Comparison of ENCODE assay signal across 18 cellular contexts in the genomic region with DNA sequence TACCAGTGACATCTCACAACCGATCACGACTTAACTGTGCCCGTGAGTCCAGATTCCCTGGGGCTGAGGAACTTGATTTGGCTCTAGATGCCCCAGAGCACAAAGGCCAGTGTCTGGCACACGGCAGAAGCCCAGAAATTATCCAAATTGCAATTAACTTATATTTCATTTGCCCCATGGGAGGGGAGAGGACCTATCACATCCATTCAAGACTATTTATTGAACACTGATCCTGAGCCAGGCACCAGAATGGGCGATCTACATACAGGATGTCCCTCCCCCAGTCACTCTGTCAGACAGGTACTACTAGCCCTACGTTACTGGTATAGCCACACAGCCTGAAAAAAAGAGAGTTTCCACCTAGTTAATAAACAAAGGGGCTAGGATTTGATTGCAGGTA. TPM values are rescaled to one million over a fixed set of nuclear protein-coding genes. Genes with fewer than 3 reads are reported as not detected.
DNase-seq lines count a peak whose midpoint lies in the region; ATAC-seq, FAIRE-seq and TF ChIP-seq lines count a peak whose summit lies in the region.
"Had no signal": no experiment of that assay in that cellular context is flagged by ENCODE, and none has a peak within 500 bp of the region (broad histone marks: within the 10 kb centered on the region; RNA-seq: fewer than 3 reads in every experiment).

No MANE protein-coding gene starts in this region.

- H3K4me1 ChIP-seq in astrocyte (ENCODE audit: insufficient read depth, low read length) (peaks cover 32% of the 10 kb centered on the region), lower lobe of right lung (peaks cover 28% of the 10 kb centered on the region), subcutaneous abdominal adipose tissue (ENCODE audit: control insufficient read depth in 5 of 5, insufficient read depth in 5 of 5, low read length in 5 of 5) (peaks cover 5 to 26% (median 22%) of the 10 kb centered on the region in 5 donors)

- intact Hi-C loops in lower lobe of right lung (cut with DNase I), result no loop called here

- peaks cover 8% of the 10 kb centered on the region for H3K36me3 ChIP-seq in astrocyte (ENCODE audit: insufficient read depth, low read length)
- peaks cover 18% of the 10 kb centered on the region for H3K36me3 ChIP-seq in lower lobe of right lung
- peaks cover 0 to 16% (median 8%) of the 10 kb centered on the region in 5 donors for H3K36me3 ChIP-seq in subcutaneous abdominal adipose tissue (ENCODE audit: control insufficient read depth in 5 of 5, insufficient read depth in 5 of 5, low read length in 5 of 5)
- H3K36me3 ChIP-seq: MG63 had no signal

- H4K20me1 ChIP-seq in astrocyte (ENCODE audit: insufficient read depth, low read length), result peaks cover 3% of the 10 kb centered on the region

- peak overlapping the region; percentile 40 for H3K27ac ChIP-seq in astrocyte (ENCODE audit: low read depth, low read length)
- peak overlapping the region; percentile 20 for H3K27ac ChIP-seq in lower lobe of right lung
- H3K27ac ChIP-seq in subcutaneous abdominal adipose tissue (ENCODE audit: low read depth, low read length), result peak overlapping the region; percentile 78

- H3K9ac ChIP-seq in astrocyte (ENCODE audit: low read length), result peak overlapping the region; percentile 42
- peak overlapping the region in 2 of 5 donors; percentile 3 to 38 for H3K9ac ChIP-seq in subcutaneous abdominal adipose tissue (ENCODE audit: low read length in 5 of 5)

- no peak for FAIRE-seq in astrocyte (lab: Jason Lieb, UNC)

- no peak overlapping the region for H2AFZ ChIP-seq in astrocyte (ENCODE audit: low read depth, low read length)

- peaks cover 23% of the 10 kb centered on the region for H3K4me1 Mint-ChIP-seq in astrocyte (ENCODE audit: low read depth, unreplicated experiment)

- peak overlapping the region; percentile 69 for H3K27ac Mint-ChIP-seq in astrocyte (ENCODE audit: unreplicated experiment)
- H3K27ac Mint-ChIP-seq: activated naive CD8-positive, alpha-beta T cell treated with anti-CD3 and anti-CD28 coated beads for 36 hours; CD14-positive monocyte had no signal

- peak; percentile 22 for DNase-seq in NCI-H1105 (lab: John Stamatoyannopoulos, UW)
- no peak for DNase-seq in astrocyte (ENCODE audit: low read depth)
- no peak for DNase-seq in lower lobe of right lung
- DNase-seq in NCI-H2227 treated with DMSO at 0.1 percent for 48 hours (lab: John Stamatoyannopoulos, UW), result no peak
- DNase-seq in NCI-H187 treated with DMSO at 0.1 percent for 48 hours (lab: John Stamatoyannopoulos, UW), result no peak
- DNase-seq in NCI-H1436 (lab: John Stamatoyannopoulos, UW), result no peak
- no peak for DNase-seq in UCSD-AML1 (lab: John Stamatoyannopoulos, UW; ENCODE audit: unreplicated experiment)
- DNase-seq: activated CD4-positive, alpha-beta T cell treated with anti-CD3 and anti-CD28 coated beads for 4 hours; activated naive CD8-positive, alpha-beta T cell treated with anti-CD3 and anti-CD28 coated beads for 36 hours; activated T-cell treated with anti-CD3 and anti-CD28 coated beads for 4 hours; cortex of kidney; mesendoderm; MG63; OCI-M1; posterior cingulate gyrus; T-helper 1 cell had no signal

- no peaks in the 10 kb centered on the region for H3K9me3 Mint-ChIP-seq in astrocyte (ENCODE audit: unreplicated experiment)
- H3K9me3 Mint-ChIP-seq: activated naive CD8-positive, alpha-beta T cell treated with anti-CD3 and anti-CD28 coated beads for 36 hours; CD14-positive monocyte had no signal

- no peak overlapping the region for H3K4me3 Mint-ChIP-seq in astrocyte (ENCODE audit: unreplicated experiment)
- H3K4me3 Mint-ChIP-seq: activated naive CD8-positive, alpha-beta T cell treated with anti-CD3 and anti-CD28 coated beads for 36 hours; CD14-positive monocyte had no signal

- H3K27me3 Mint-ChIP-seq in astrocyte (ENCODE audit: low read depth, unreplicated experiment), result no peaks in the 10 kb centered on the region
- H3K27me3 Mint-ChIP-seq: activated naive CD8-positive, alpha-beta T cell treated with anti-CD3 and anti-CD28 coated beads for 36 hours had no signal

- peak overlapping the region; percentile 58 for H3K4me2 ChIP-seq in astrocyte (ENCODE audit: low read length)

- peaks cover 5% of the 10 kb centered on the region for H3K36me3 Mint-ChIP-seq in astrocyte (ENCODE audit: low read depth, unreplicated experiment)
- H3K36me3 Mint-ChIP-seq: activated naive CD8-positive, alpha-beta T cell treated with anti-CD3 and anti-CD28 coated beads for 36 hours had no signal

- H3K79me2 ChIP-seq in astrocyte (ENCODE audit: insufficient read depth, low read length), result peaks cover 8% of the 10 kb centered on the region

- TF ChIP-seq CTCF in astrocyte (IDR thresholded peaks at IDR 0.05; ENCODE audit: insufficient read depth, low read depth, low read length) (no peak), lower lobe of right lung (IDR thresholded peaks at IDR 0.05) (no peak)

- H3K9me3 ChIP-seq in astrocyte (ENCODE audit: insufficient read depth, low read depth, low read length), result no peaks in the 10 kb centered on the region
- H3K9me3 ChIP-seq in lower lobe of right lung, result no peaks in the 10 kb centered on the region
- H3K9me3 ChIP-seq in subcutaneous abdominal adipose tissue (ENCODE audit: control insufficient read depth in 5 of 5, low read length in 5 of 5), result no peaks in the 10 kb centered on the region
- H3K9me3 ChIP-seq: MG63 had no signal

- no peak for ATAC-seq in lower lobe of right lung

- no peaks in the 10 kb centered on the region for H3K27me3 ChIP-seq in astrocyte (ENCODE audit: insufficient read depth, low read length)
- no peaks in the 10 kb centered on the region for H3K27me3 ChIP-seq in lower lobe of right lung (ENCODE audit: low read depth)
- H3K27me3 ChIP-seq in subcutaneous abdominal adipose tissue (ENCODE audit: control insufficient read depth in 5 of 5, insufficient read depth in 4 of 5, low read length in 5 of 5), result no peaks in the 10 kb centered on the region
- H3K27me3 ChIP-seq: MG63 had no signal

- H3K4me3 ChIP-seq in astrocyte (ENCODE audit: insufficient read depth, low read depth, low read length), result no peak overlapping the region
- no peak overlapping the region for H3K4me3 ChIP-seq in lower lobe of right lung
- no peak overlapping the region for H3K4me3 ChIP-seq in subcutaneous abdominal adipose tissue (ENCODE audit: low read depth in 1 of 5, low read length in 5 of 5)
- H3K4me3 ChIP-seq: MG63 had no signal

RNA-seq across cellular contexts. Expression of gene DNAL4, which starts 5.1 kb away (rescaled TPM):
- total RNA-seq in astrocyte (12.8 and 12.9 TPM in 2 replicates), lower lobe of right lung (21.3 TPM)

RNA-seq across cellular contexts. Expression of gene SUN2, which starts 33.0 kb away (rescaled TPM):
- total RNA-seq in astrocyte (46.5 and 51.0 TPM in 2 replicates), lower lobe of right lung (209 TPM)

RNA-seq across cellular contexts. Expression of gene NPTXR, which starts 55.0 kb away (rescaled TPM):
- 5.1 and 5.4 TPM in 2 replicates for total RNA-seq in astrocyte
- 5.1 TPM for total RNA-seq in lower lobe of right lung

Comparison
In these comparisons a context has a peak if more than half of its experiments do, and no peak if none do; other contexts are left out.
1. H3K27ac ChIP-seq: peak in every context shown above with its lines; median percentile 78 in subcutaneous abdominal adipose tissue; 40 in astrocyte; 20 in lower lobe of right lung.